ENCODE assay signal across 22 cellular contexts in the genomic region with DNA sequence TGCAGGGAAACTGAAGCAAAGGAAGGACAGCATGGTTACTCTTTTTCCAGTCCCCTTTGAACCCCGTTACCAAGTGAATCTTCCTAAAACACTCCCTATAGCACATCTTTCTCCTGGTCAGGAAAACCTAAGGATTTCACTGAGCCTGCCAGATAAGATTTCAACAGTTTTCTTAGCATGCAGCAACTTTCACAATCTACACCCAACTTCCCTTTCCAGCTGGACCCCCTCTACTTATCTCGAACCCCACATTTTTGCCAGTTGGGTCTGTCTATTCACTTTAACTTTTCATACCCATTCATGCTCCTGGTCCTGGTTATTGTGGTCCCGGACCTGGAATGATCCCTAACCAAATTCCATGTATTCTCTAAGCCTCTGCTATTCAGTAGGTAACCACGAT.
"Had no signal": no experiment of that assay in that cellular context is flagged by ENCODE, and none has a peak within 500 bp of the region (broad histone marks: within the 10 kb centered on the region; RNA-seq: fewer than 3 reads in every experiment).

No MANE protein-coding gene starts in this region.

- DNase-seq: KBM-7, MV-4-11, NCI-H1048, NCI-H1105, NCI-H1417, NCI-H1436 treated with DMSO at 0.1 percent for 48 hours, NCI-H1694 treated with DMSO at 0.1 percent for 48 hours, NCI-H1930, NCI-H2081, NCI-H2107, NCI-H2171, NCI-H226, NCI-H446, NCI-H510A, NCI-H524 treated with DMSO at 0.1 percent for 48 hours, NCI-H69, NCI-H774, PC-3, SHP77, SK-N-SH, SW 1271 had no signal

- ATAC-seq: Panc1, PC-3 had no signal
